Comparison of ENCODE assay signal across 13 cellular contexts in genomic region chr18:21115519-21116411, GRCh38. TPM values are rescaled to one million over a fixed set of nuclear protein-coding genes. Genes with fewer than 3 reads are reported as not detected.
DNase-seq lines count a peak whose midpoint lies in the region; ATAC-seq and TF ChIP-seq lines count a peak whose summit lies in the region.
"Had no signal": no experiment of that assay in that cellular context is flagged by ENCODE, and none has a peak within 500 bp of the region (broad histone marks: within the 10 kb centered on the region; RNA-seq: fewer than 3 reads in every experiment).

No MANE protein-coding gene starts in this region.

- POLR2A ChIA-PET in GM10248 (lab: Yijun Ruan, JAX) (no interaction called here), RWPE1 (lab: Yijun Ruan, JAX; ENCODE audit: low non-redundant PET) (no interaction called here)

- H3K9me3 ChIP-seq in Peyer's patch, result no peaks in the 10 kb centered on the region
- H3K9me3 ChIP-seq: gastrocnemius medialis had no signal

- no peaks in the 10 kb centered on the region for H3K4me1 ChIP-seq in Peyer's patch

- H3K27ac ChIP-seq in skin epidermis (peak overlapping the region in 13 of 21 experiments; percentile 4 to 80 (median 37)), Peyer's patch (no peak overlapping the region), RWPE1 (no peak overlapping the region)
- H3K27ac ChIP-seq: gastrocnemius medialis had no signal

- CTCF ChIA-PET in GM10248 (lab: Yijun Ruan, JAX), result interaction anchor here (1.1 to 1.8 kb wide), 3 partner anchors 16 to 144 kb away, joined by 3 to 5 read pairs (median 3); no protein-coding TSS in a partner anchor
- CTCF ChIA-PET in RWPE1 (lab: Yijun Ruan, JAX), result interaction anchor here (1.2 kb wide), 1 partner anchor 14 kb away, joined by 4 read pairs; no protein-coding TSS in a partner anchor

- TF ChIP-seq POLR2A in Peyer's patch (IDR thresholded peaks at IDR 0.05), result no peak

- no peaks in the 10 kb centered on the region for H3K27me3 ChIP-seq in Peyer's patch
- H3K27me3 ChIP-seq: gastrocnemius medialis had no signal

- DNase-seq in GM04504 (ENCODE audit: low read depth) (peak; percentile 79), NCI-H226 (peak; percentile 44), epithelial cell of proximal tubule (ENCODE audit: low read depth) (no peak), GM10248 (ENCODE audit: extremely low spot score) (no peak), Peyer's patch (no peak), RWPE1 (ENCODE audit: low spot score) (no peak)
- DNase-seq: gastrocnemius medialis, NCI-H1048, NCI-H69, substantia nigra, T-helper 17 cell had no signal

- H3K36me3 ChIP-seq in Peyer's patch, result no peaks in the 10 kb centered on the region
- H3K36me3 ChIP-seq: gastrocnemius medialis had no signal

- no peak overlapping the region for H3K4me3 ChIP-seq in epithelial cell of proximal tubule (ENCODE audit: low read depth, low read length)
- no peak overlapping the region for H3K4me3 ChIP-seq in skin epidermis
- H3K4me3 ChIP-seq in Peyer's patch, result no peak overlapping the region
- H3K4me3 ChIP-seq: gastrocnemius medialis had no signal

- ATAC-seq in HG03108 (IDR thresholded peaks at IDR 0.05; ENCODE audit: unreplicated experiment), result no peak
- ATAC-seq: gastrocnemius medialis, T-helper 17 cell had no signal

- TF ChIP-seq CTCF in epithelial cell of proximal tubule (conservative IDR thresholded peaks at IDR 0.05; ENCODE audit: low read depth, low read length) (peak; percentile 5), GM10248 (IDR thresholded peaks at IDR 0.05; ENCODE audit: control extremely low read depth, extremely low read depth, low read depth, missing control alignments) (no peak), Peyer's patch (IDR thresholded peaks at IDR 0.05) (no peak), RWPE1 (conservative IDR thresholded peaks at IDR 0.05; ENCODE audit: low read depth) (no peak)

RNA-seq across cellular contexts. Expression of gene ROCK1, which starts 4.2 kb away (rescaled TPM):
- total RNA-seq in epithelial cell of proximal tubule (18.6 and 19.0 TPM in 2 replicates), Peyer's patch (100 to 1,000 TPM in 1 of 4 donors, 10 to 100 TPM in 3; 40.6 to 111 (median 54.9) TPM)

Comparison
In these comparisons a context has a peak if more than half of its experiments do, and no peak if none do; other contexts are left out.
1. DNase-seq: peak in GM04504 (single experiment) and NCI-H226 (single experiment); none in epithelial cell of proximal tubule (single experiment), GM10248 (single experiment), Peyer's patch (0 of 3) and RWPE1 (single experiment).
2. H3K27ac ChIP-seq: peak in skin epidermis (13 of 21); none in Peyer's patch (0 of 4) and RWPE1 (single experiment).